15 cellular contexts compared by ENCODE assay signal in genomic region chr9:110892689-110893088, GRCh38.
DNase-seq lines count a peak whose midpoint lies in the region; TF ChIP-seq lines count a peak whose summit lies in the region.
"Had no signal": no experiment of that assay in that cellular context is flagged by ENCODE, and none has a peak within 500 bp of the region (broad histone marks: within the 10 kb centered on the region; RNA-seq: fewer than 3 reads in every experiment).

No MANE protein-coding gene starts in this region.

- peaks cover 71% of the 10 kb centered on the region for H3K79me2 ChIP-seq in fibroblast of lung (ENCODE audit: control insufficient read depth, insufficient read depth, low read length)

- no peak for DNase-seq in ascending aorta (ENCODE audit: low spot score in 2 of 2)
- no peak for DNase-seq in fibroblast of lung (ENCODE audit: low read depth in 2 of 2)
- no peak for DNase-seq in RPMI8226
- no peak for DNase-seq in AG08395 (ENCODE audit: low spot score)
- DNase-seq in stimulated activated CD8-positive, alpha-beta memory T cell treated with anti-CD3 and anti-CD28 coated beads, Interleukin-4, amount 100 ng/mL, for 48 hours: no peak
- DNase-seq in SW480 (ENCODE audit: low spot score): no peak
- DNase-seq: BE2C; C1 segment of cervical spinal cord; Caco-2; CD4-positive, alpha-beta T cell; DMS79; GF-D8; H9 had no signal

- intact Hi-C loops in ascending aorta (cut with DNase I): no loop called here

- POLR2A ChIA-PET in HEK293 (lab: Yijun Ruan, JAX): no interaction called here

- no peak overlapping the region for H3K9ac ChIP-seq in fibroblast of lung (ENCODE audit: insufficient read depth, low read length)
- H3K9ac ChIP-seq: KMS-11 had no signal

- H4K20me1 ChIP-seq in fibroblast of lung (ENCODE audit: control insufficient read depth, extremely low read depth, insufficient read depth, low read length): no peaks in the 10 kb centered on the region

- H2AFZ ChIP-seq in fibroblast of lung (ENCODE audit: low read length): no peak overlapping the region

- H3K4me3 ChIP-seq in HEK293 (ENCODE audit: low read depth, low read length) (no peak overlapping the region), ascending aorta (no peak overlapping the region), fibroblast of lung (replicated peaks in 1 of 4; ENCODE audit: control extremely low read depth in 1 of 4, insufficient read depth in 1 of 4, low read depth in 3 of 4, low read length in 4 of 4) (no peak overlapping the region)

- H3K9me3 ChIP-seq in HEK293 (ENCODE audit: control insufficient read depth, insufficient read depth, low read depth, low read length) (no peaks in the 10 kb centered on the region), ascending aorta (no peaks in the 10 kb centered on the region), fibroblast of lung (ENCODE audit: control insufficient read depth, insufficient read depth, low read depth, low read length) (no peaks in the 10 kb centered on the region)
- H3K9me3 ChIP-seq: BE2C had no signal

- no peak for TF ChIP-seq CTCF in HEK293 (tag by site-specific recombination; IDR thresholded peaks at IDR 0.05)
- no peak for TF ChIP-seq CTCF in ascending aorta (IDR thresholded peaks at IDR 0.05)
- no peak for TF ChIP-seq CTCF in fibroblast of lung (conservative IDR thresholded peaks at IDR 0.05 in 1 of 2, IDR thresholded peaks at IDR 0.05 in 1 of 2; ENCODE audit: low read depth in 1 of 2, low read length in 2 of 2)

- H3K4me2 ChIP-seq in fibroblast of lung (ENCODE audit: extremely low read depth, insufficient read depth, low read length): no peak overlapping the region
- H3K4me2 ChIP-seq: KMS-11 had no signal

- H3K27ac ChIP-seq in HEK293 (ENCODE audit: extremely low read depth, low read depth, low read length): no peak overlapping the region
- H3K27ac ChIP-seq in ascending aorta: peak overlapping the region; percentile 27 to 59
- H3K27ac ChIP-seq in fibroblast of lung (ENCODE audit: insufficient read depth, low read length): peak overlapping the region; percentile 8
- H3K27ac ChIP-seq: KMS-11 had no signal

- CTCF ChIA-PET in HEK293 (lab: Yijun Ruan, JAX): interaction anchor here (0.6 kb wide), 1 partner anchor 162 kb away, joined by 5 read pairs; no protein-coding TSS in a partner anchor

- H3K27me3 ChIP-seq in ascending aorta (no peaks in the 10 kb centered on the region), fibroblast of lung (ENCODE audit: control insufficient read depth, insufficient read depth, low read length) (no peaks in the 10 kb centered on the region)
- H3K27me3 ChIP-seq: BE2C had no signal

- H3K36me3 ChIP-seq in HEK293 (ENCODE audit: control insufficient read depth in 2 of 2, insufficient read depth in 1 of 2, low read length in 2 of 2) (no peaks in the 10 kb centered on the region), ascending aorta (no peaks in the 10 kb centered on the region), fibroblast of lung (ENCODE audit: control insufficient read depth, insufficient read depth, low read length) (peaks cover 4% of the 10 kb centered on the region)
- H3K36me3 ChIP-seq: BE2C had no signal

- H3K4me1 ChIP-seq in HEK293 (ENCODE audit: control insufficient read depth, insufficient read depth, low read length) (no peaks in the 10 kb centered on the region), ascending aorta (peaks cover 4 to 30% of the 10 kb centered on the region in 2 donors), fibroblast of lung (ENCODE audit: control insufficient read depth, extremely low read depth, insufficient read depth, low read length) (peaks cover 7% of the 10 kb centered on the region)
- H3K4me1 ChIP-seq: BE2C, Caco-2 had no signal

TF ChIP-seq in HEK293, 187 proteins besides CTCF, POLR2A, EP300 and RAD21:
- TF ChIP-seq PRDM1 (tag by site-specific recombination; IDR thresholded peaks at IDR 0.05) (0 out of 2 replicates have a peak, but pooled peaks have one; percentile 21), ZNF19 (tag by site-specific recombination; IDR thresholded peaks at IDR 0.05; ENCODE audit: low read depth) (no peak), ZBTB11 (tag by site-specific recombination; conservative IDR thresholded peaks at IDR 0.05; ENCODE audit: low read depth) (no peak)
